Comparison of ENCODE assay signal across 8 cellular contexts in genomic region chrX:123960956-123961267, GRCh38. TPM values are rescaled to one million over a fixed set of nuclear protein-coding genes. Genes with fewer than 3 reads are reported as not detected.
DNase-seq lines count a peak whose midpoint lies in the region; ATAC-seq, FAIRE-seq and TF ChIP-seq lines count a peak whose summit lies in the region.

No MANE protein-coding gene starts in this region.

- H3K27me3 ChIP-seq in A673 (replicated peaks; ENCODE audit: insufficient read depth, low read depth, low read length, poor library complexity) (no peaks in the 10 kb centered on the region), HUES48 (ENCODE audit: control insufficient read depth, insufficient read depth, low read length) (no peaks in the 10 kb centered on the region), muscle layer of colon (ENCODE audit: control insufficient read depth in 1 of 2, insufficient read depth in 2 of 2, low read length in 2 of 2) (peaks cover 4 to 11% of the 10 kb centered on the region in 2 donors)

- H3K27ac ChIP-seq in A673 (ENCODE audit: low read depth, low read length, poor library complexity, severe bottlenecking) (peak overlapping the region; percentile 99), HUES48 (ENCODE audit: low read depth, low read length) (peak overlapping the region; percentile 99), caudate nucleus (ENCODE audit: low read depth, low read length) (peak overlapping the region; percentile 99), muscle layer of colon (ENCODE audit: low read depth, low read length) (peak overlapping the region; percentile 95)

- BruUV-seq in A673 (replicated peaks; lab: Mats Ljungman, UMichigan), result TSS peak; percentile 61

- H3K36me3 ChIP-seq in A673 (ENCODE audit: insufficient read depth, low read length, poor library complexity, severe bottlenecking) (no peaks in the 10 kb centered on the region), HUES48 (ENCODE audit: control insufficient read depth, insufficient read depth, low read length) (0 out of 2 replicates have a peak, but pooled peaks cover 4% of the 10 kb centered on the region), muscle layer of colon (ENCODE audit: insufficient read depth, low read length) (no peaks in the 10 kb centered on the region)

- H3K4me3 ChIP-seq in A673 (ENCODE audit: low read depth, low read length, poor library complexity, severe bottlenecking) (peak overlapping the region; percentile 72), HUES48 (ENCODE audit: low read depth, low read length) (peak overlapping the region; percentile 90), muscle layer of colon (ENCODE audit: low read depth in 1 of 2, low read length in 2 of 2) (peak overlapping the region; percentile 52 to 80)

- no peak for FAIRE-seq in H54 (lab: Jason Lieb, UNC)

- no peaks in the 10 kb centered on the region for H3K9me3 ChIP-seq in A673 (ENCODE audit: low read depth, low read length, poor library complexity, severe bottlenecking)
- no peaks in the 10 kb centered on the region for H3K9me3 ChIP-seq in HUES48 (ENCODE audit: control insufficient read depth, insufficient read depth, low read length)
- H3K9me3 ChIP-seq in muscle layer of colon (ENCODE audit: low read length), result no peaks in the 10 kb centered on the region

- H3K4me1 ChIP-seq in A673 (ENCODE audit: insufficient read depth, low read length, poor library complexity, severe bottlenecking), result peaks cover 5% of the 10 kb centered on the region
- H3K4me1 ChIP-seq in HUES48 (ENCODE audit: control insufficient read depth, insufficient read depth, low read length), result peaks cover 16% of the 10 kb centered on the region; the same call in 1 of the 2 replicates
- H3K4me1 ChIP-seq in muscle layer of colon (ENCODE audit: insufficient read depth, low read length), result no peaks in the 10 kb centered on the region

- ATAC-seq in GM18873 (IDR thresholded peaks at IDR 0.05; ENCODE audit: low FRiP score, unreplicated experiment) (no peak), HG03442 (IDR thresholded peaks at IDR 0.05; ENCODE audit: unreplicated experiment) (no peak)

- H3K9ac ChIP-seq in HUES48 (ENCODE audit: low read depth, low read length) (peak overlapping the region; percentile 99), muscle layer of colon (ENCODE audit: low read length) (peak overlapping the region; percentile 55)

- POLR2A ChIA-PET in A673 (lab: Charles Lee; ENCODE audit: low non-redundant PET), result interaction anchor here (0.6 to 0.7 kb wide), 2 partner anchors 134 to 543 kb away, joined by 3 to 8 read pairs; no protein-coding TSS in a partner anchor

- TF ChIP-seq POLR2A in H54 (IDR thresholded peaks at IDR 0.05; ENCODE audit: low read depth, low read length), result no peak

- DNase-seq in A673 (ENCODE audit: low spot score) (no peak), caudate nucleus (lab: John Stamatoyannopoulos, UW) (peak in 6 of 61 donors; percentile 3 to 30 (median 18)), DMS 273 treated with DMSO at 0.1 percent for 48 hours (lab: John Stamatoyannopoulos, UW) (no peak), H54 (ENCODE audit: insufficient read length, low spot score) (no peak)

- CTCF ChIA-PET in A673 (lab: Charles Lee), result interaction anchor here (0.6 kb wide), 2 partner anchors 238 to 909 kb away, joined by 3 to 6 read pairs; no protein-coding TSS in a partner anchor

- TF ChIP-seq CTCF in A673 (conservative IDR thresholded peaks at IDR 0.05; ENCODE audit: low read depth, low read length), result no peak

- intact Hi-C loops in A673 (cut with micrococcal nuclease; ENCODE audit: unreplicated experiment), result loop anchor here (5.0 to 10.0 kb wide), 4 partner anchors 56 to 424 kb away; no protein-coding TSS in a partner anchor

RNA-seq across cellular contexts. Expression of gene STAG2, which starts 0.6 kb away (rescaled TPM):
- 117 and 119 TPM in 2 replicates for total RNA-seq in A673 (2021)
